In the genomic region with DNA sequence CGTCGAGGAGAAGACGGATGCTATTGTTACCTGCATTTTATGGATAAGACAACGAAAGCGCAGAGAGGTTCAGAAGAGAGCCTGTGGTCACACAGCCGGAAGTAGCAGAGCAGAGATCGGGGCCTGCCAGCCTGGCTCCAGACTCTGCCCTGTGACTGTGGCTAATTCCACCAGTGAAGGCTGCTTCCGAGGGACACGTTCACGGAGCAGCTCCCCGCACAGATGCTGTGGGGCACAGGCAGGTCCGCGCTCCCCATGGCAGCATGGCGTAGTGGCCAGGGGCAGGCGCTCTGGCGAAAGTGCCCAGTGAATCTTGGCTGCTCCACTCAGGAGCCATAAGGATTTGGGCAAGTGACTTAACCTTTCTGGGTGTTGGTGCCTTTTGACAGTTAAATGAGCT, we compare ENCODE assay signal across 25 cellular contexts. TPM values are rescaled to one million over a fixed set of nuclear protein-coding genes. Genes with fewer than 3 reads are reported as not detected.
"Had no signal": no experiment of that assay in that cellular context is flagged by ENCODE, and none has a peak within 500 bp of the region (broad histone marks: within the 10 kb centered on the region; RNA-seq: fewer than 3 reads in every experiment).

No MANE protein-coding gene starts in this region.

- H3K4me3 Mint-ChIP-seq: naive thymus-derived CD4-positive, alpha-beta T cell; neural crest cell; stimulated activated naive B cell treated with anti-CD40 and anti-IgM and Interleukin-4, amounts not matched to agents 10 μg/mL and 1 μg/mL and 100 μg/mL, for 72 hours; type B pancreatic cell had no signal

- H3K9me3 Mint-ChIP-seq: neural crest cell, type B pancreatic cell had no signal

- H3K9me3 ChIP-seq: colonic mucosa, heart left ventricle, psoas muscle, sigmoid colon, thyroid gland had no signal

- H3K36me3 ChIP-seq: colonic mucosa, heart left ventricle, sigmoid colon, thyroid gland had no signal

- H3K27ac Mint-ChIP-seq: naive thymus-derived CD4-positive, alpha-beta T cell; stimulated activated naive B cell treated with anti-CD40 and anti-IgM and Interleukin-4, amounts not matched to agents 10 μg/mL and 1 μg/mL and 100 μg/mL, for 72 hours; type B pancreatic cell had no signal

- H3K27me3 ChIP-seq: colonic mucosa, thyroid gland had no signal

- H3K27ac ChIP-seq: colonic mucosa, heart left ventricle, parathyroid adenoma, psoas muscle, sigmoid colon, skin epidermis, thyroid gland had no signal

- H3K4me3 ChIP-seq: colonic mucosa, heart left ventricle, psoas muscle, sigmoid colon, skin epidermis, thyroid gland had no signal

- H3K4me1 Mint-ChIP-seq: stimulated activated naive B cell treated with anti-CD40 and anti-IgM and Interleukin-4, amounts not matched to agents 10 μg/mL and 1 μg/mL and 100 μg/mL, for 72 hours had no signal

- ATAC-seq: esophagus mucosa; heart left ventricle; naive thymus-derived CD4-positive, alpha-beta T cell; psoas muscle; stimulated activated naive B cell treated with anti-CD40 and anti-IgM and Interleukin-4, amounts not matched to agents 10 μg/mL and 1 μg/mL and 100 μg/mL, for 72 hours had no signal

- H3K4me1 ChIP-seq: colonic mucosa, heart left ventricle, parathyroid adenoma, psoas muscle, sigmoid colon, thyroid gland had no signal

- DNase-seq: colonic mucosa; effector CD8-positive, alpha-beta T cell; heart left ventricle; hippocampal formation; kidney glomerular epithelial cell; mesendoderm; naive thymus-derived CD4-positive, alpha-beta T cell; nucleus accumbens; psoas muscle; retina; sigmoid colon; stimulated activated CD4-positive, alpha-beta T cell treated with anti-CD3 and anti-CD28 coated beads, Interleukin-2, amount 100 ng/mL, for 24 hours; stimulated activated CD4-positive, alpha-beta T cell treated with anti-CD3 and anti-CD28 coated beads, Interleukin-4, amount 100 ng/mL, for 4 hours; stimulated activated naive B cell treated with anti-CD40 and anti-IgM and Interleukin-4, amounts not matched to agents 10 μg/mL and 1 μg/mL and 100 μg/mL, for 72 hours; thyroid gland had no signal

- H3K36me3 Mint-ChIP-seq: naive thymus-derived CD4-positive, alpha-beta T cell; stimulated activated naive B cell treated with anti-CD40 and anti-IgM and Interleukin-4, amounts not matched to agents 10 μg/mL and 1 μg/mL and 100 μg/mL, for 72 hours; type B pancreatic cell had no signal

RNA-seq across cellular contexts. Expression of gene RIMBP2, which starts 9.8 kb away (rescaled TPM):
- total RNA-seq: dermis microvascular lymphatic vessel endothelial cell, glomerular endothelial cell, lung microvascular endothelial cell, mononuclear cell had no signal
- polyA plus RNA-seq: fibroblast of lung; heart left ventricle; naive thymus-derived CD4-positive, alpha-beta T cell had no signal
